In genomic region chr3:7309707-7310106, GRCh38 we compare ENCODE assay signal across 13 cellular contexts.
A peak's percentile ranks its signal among the peaks of the same experiment; 100 is the strongest.
DNase-seq lines count a peak whose midpoint lies in the region; ATAC-seq, FAIRE-seq and TF ChIP-seq lines count a peak whose summit lies in the region.
"Had no signal": no experiment of that assay in that cellular context is flagged by ENCODE, and none has a peak within 500 bp of the region (broad histone marks: within the 10 kb centered on the region; RNA-seq: fewer than 3 reads in every experiment).

No MANE protein-coding gene starts in this region.

- H4K20me1 ChIP-seq in astrocyte (ENCODE audit: insufficient read depth, low read length): no peaks in the 10 kb centered on the region

- 0 to 3% methylated on average over 3 of the region's 3 CpGs for WGBS in aorta, 2 donors

- H3K9ac ChIP-seq in astrocyte (ENCODE audit: low read length): no peak overlapping the region

- H3K4me1 Mint-ChIP-seq in astrocyte (ENCODE audit: low read depth, unreplicated experiment) (peaks cover 19% of the 10 kb centered on the region), T-cell (no peaks in the 10 kb centered on the region)
- H3K4me1 Mint-ChIP-seq: activated naive CD8-positive, alpha-beta T cell treated with anti-CD3 and anti-CD28 coated beads, Interleukin-2, amount 50 U/mL, for 24 hours had no signal

- DNase-seq in astrocyte (ENCODE audit: low read depth) (peak; percentile 97), cardiac septum (ENCODE audit: low spot score) (peak; percentile 76), mucosa of gallbladder (ENCODE audit: low spot score) (peak; percentile 70), aorta (peak; percentile 77 to 79), GM13977 (ENCODE audit: low spot score) (no peak), T-helper 1 cell (no peak), T-cell (no peak)
- DNase-seq: activated CD4-positive, alpha-beta T cell treated with anti-CD3 and anti-CD28 coated beads for 4 hours; activated naive CD8-positive, alpha-beta T cell treated with anti-CD3 and anti-CD28 coated beads, Interleukin-2, amount 50 U/mL, for 24 hours; HFFc6; naive thymus-derived CD8-positive, alpha-beta T cell; NCI-H187 had no signal

- in situ Hi-C loops in GM13977 (cut with MboI; ENCODE audit: low pct_unique_long_range_greater_than_20kb, low sequenced_read_pairs, unreplicated experiment): no loop called here

- intact Hi-C loops in cardiac septum (cut with DNase I): loop anchor here (2.0 to 10.0 kb wide), 2 partner anchors 195 to 375 kb away; no protein-coding TSS in a partner anchor
- intact Hi-C loops in aorta (cut with DNase I): no loop called here

- H3K9me3 ChIP-seq in astrocyte (ENCODE audit: insufficient read depth, low read depth, low read length) (no peaks in the 10 kb centered on the region), aorta (ENCODE audit: control insufficient read depth, low read length) (no peaks in the 10 kb centered on the region)

- H3K27ac ChIP-seq in astrocyte (ENCODE audit: low read depth, low read length) (no peak overlapping the region), aorta (ENCODE audit: low read depth in 1 of 2, low read length in 2 of 2) (no peak overlapping the region)

- peaks cover 1% of the 10 kb centered on the region for H3K9me3 Mint-ChIP-seq in astrocyte (ENCODE audit: unreplicated experiment)
- peaks cover 0 to 3% (median 0%) of the 10 kb centered on the region in 3 donors for H3K9me3 Mint-ChIP-seq in T-cell

- H3K27me3 ChIP-seq in astrocyte (ENCODE audit: insufficient read depth, low read length): no peaks in the 10 kb centered on the region
- H3K27me3 ChIP-seq in aorta (ENCODE audit: control insufficient read depth in 1 of 2, insufficient read depth in 2 of 2, low read length in 1 of 2): no peaks in the 10 kb centered on the region

- H3K4me3 Mint-ChIP-seq in astrocyte (ENCODE audit: unreplicated experiment): no peak overlapping the region
- no peak overlapping the region for H3K4me3 Mint-ChIP-seq in T-cell
- H3K4me3 Mint-ChIP-seq: activated naive CD8-positive, alpha-beta T cell treated with anti-CD3 and anti-CD28 coated beads, Interleukin-2, amount 50 U/mL, for 24 hours; HFFc6; naive thymus-derived CD8-positive, alpha-beta T cell had no signal

- no peaks in the 10 kb centered on the region for H3K36me3 Mint-ChIP-seq in astrocyte (ENCODE audit: low read depth, unreplicated experiment)
- H3K36me3 Mint-ChIP-seq in T-cell: no peaks in the 10 kb centered on the region
- H3K36me3 Mint-ChIP-seq: naive thymus-derived CD8-positive, alpha-beta T cell had no signal

- no peaks in the 10 kb centered on the region for H3K27me3 Mint-ChIP-seq in astrocyte (ENCODE audit: low read depth, unreplicated experiment)
- peaks cover 0 to 5% of the 10 kb centered on the region in 2 donors for H3K27me3 Mint-ChIP-seq in T-cell
- H3K27me3 Mint-ChIP-seq: activated naive CD8-positive, alpha-beta T cell treated with anti-CD3 and anti-CD28 coated beads, Interleukin-2, amount 50 U/mL, for 24 hours had no signal

- H3K79me2 ChIP-seq in astrocyte (ENCODE audit: insufficient read depth, low read length): no peaks in the 10 kb centered on the region

- POLR2A ChIA-PET in T-cell (lab: Charles Lee): no interaction called here

- H3K4me2 ChIP-seq in astrocyte (ENCODE audit: low read length): peak overlapping the region; percentile 36

- H3K27ac Mint-ChIP-seq in astrocyte (ENCODE audit: unreplicated experiment) (no peak overlapping the region), T-cell (no peak overlapping the region)
- H3K27ac Mint-ChIP-seq: activated naive CD8-positive, alpha-beta T cell treated with anti-CD3 and anti-CD28 coated beads, Interleukin-2, amount 50 U/mL, for 24 hours; HFFc6; naive thymus-derived CD8-positive, alpha-beta T cell had no signal

- ATAC-seq in aorta (ENCODE audit: low FRiP score) (peak; percentile 82), T-cell (replicated peaks in 1 of 4) (no peak)
- ATAC-seq: activated naive CD8-positive, alpha-beta T cell treated with anti-CD3 and anti-CD28 coated beads, Interleukin-2, amount 50 U/mL, for 24 hours; esophagus mucosa; naive thymus-derived CD8-positive, alpha-beta T cell had no signal

- peaks cover 17% of the 10 kb centered on the region for H3K4me1 ChIP-seq in astrocyte (ENCODE audit: insufficient read depth, low read length)
- H3K4me1 ChIP-seq in aorta (ENCODE audit: control insufficient read depth in 1 of 2, insufficient read depth in 2 of 2, low read length in 2 of 2): peaks cover 2 to 5% of the 10 kb centered on the region in 2 donors

- CTCF ChIA-PET in T-cell (lab: Charles Lee): interaction anchor here in 1 of 2 donors (0.5 kb wide), 1 partner anchor 16 kb away, joined by 3 read pairs; no protein-coding TSS in a partner anchor

- no peak for FAIRE-seq in astrocyte (lab: Jason Lieb, UNC)

- no peak for TF ChIP-seq CTCF in astrocyte (IDR thresholded peaks at IDR 0.05; ENCODE audit: insufficient read depth, low read depth, low read length)
- no peak for TF ChIP-seq CTCF in GM13977 (IDR thresholded peaks at IDR 0.05; ENCODE audit: extremely low read depth, insufficient read depth, missing control alignments)

- no peak overlapping the region for H2AFZ ChIP-seq in astrocyte (ENCODE audit: low read depth, low read length)

- no peaks in the 10 kb centered on the region for H3K36me3 ChIP-seq in astrocyte (ENCODE audit: insufficient read depth, low read length)
- no peaks in the 10 kb centered on the region for H3K36me3 ChIP-seq in aorta (ENCODE audit: control insufficient read depth in 1 of 2, insufficient read depth in 2 of 2, low read length in 1 of 2)

- H3K4me3 ChIP-seq in astrocyte (ENCODE audit: insufficient read depth, low read depth, low read length) (no peak overlapping the region), aorta (ENCODE audit: low read length in 2 of 2) (no peak overlapping the region)

Comparison
In these comparisons a context has a peak if more than half of its experiments do, and no peak if none do; other contexts are left out.
1. DNase-seq: peak in astrocyte (single experiment), cardiac septum (single experiment), mucosa of gallbladder (single experiment) and aorta (2 of 2); none in GM13977 (single experiment), T-helper 1 cell (0 of 5) and T-cell (0 of 34).